9 cellular contexts compared by ENCODE assay signal in genomic region chr10:125720002-125720382, GRCh38. TPM values are rescaled to one million over a fixed set of nuclear protein-coding genes. Genes with fewer than 3 reads are reported as not detected.
DNase-seq lines count a peak whose midpoint lies in the region; ATAC-seq and TF ChIP-seq lines count a peak whose summit lies in the region.
"Had no signal": no experiment of that assay in that cellular context is flagged by ENCODE, and none has a peak within 500 bp of the region (broad histone marks: within the 10 kb centered on the region; RNA-seq: fewer than 3 reads in every experiment).

No MANE protein-coding gene starts in this region.

- H3K27me3 ChIP-seq in Caco-2 (replicated peaks; ENCODE audit: control insufficient read depth, insufficient read depth, low read length) (no peaks in the 10 kb centered on the region), MG63 (no peaks in the 10 kb centered on the region), ectodermal cell (ENCODE audit: control insufficient read depth, insufficient read depth, low read length, poor library complexity, severe bottlenecking) (no peaks in the 10 kb centered on the region)

- peak overlapping the region; percentile 82 for H3K4me3 Mint-ChIP-seq in Caco-2 (ENCODE audit: unreplicated experiment)
- peak overlapping the region; percentile 96 for H3K4me3 Mint-ChIP-seq in natural killer cell treated with Interleukin-12 subunit alpha and Interleukin-12 subunit beta and Interleukin-15 and Interleukin-18, amount 100 ng/mL, for 72 hours

- no peaks in the 10 kb centered on the region for H3K9me3 Mint-ChIP-seq in Caco-2 (ENCODE audit: unreplicated experiment)
- H3K9me3 Mint-ChIP-seq in natural killer cell treated with Interleukin-12 subunit alpha and Interleukin-12 subunit beta and Interleukin-15 and Interleukin-18, amount 100 ng/mL, for 72 hours: no peaks in the 10 kb centered on the region

- no peak for TF ChIP-seq CTCF in Caco-2 (IDR thresholded peaks at IDR 0.05; ENCODE audit: insufficient read depth in 1 of 2, low read depth in 1 of 2, low read length in 1 of 2, severe bottlenecking in 1 of 2, unreplicated experiment in 1 of 2)

- peaks cover 38% of the 10 kb centered on the region for H3K36me3 Mint-ChIP-seq in Caco-2 (ENCODE audit: insufficient read depth, unreplicated experiment)
- peaks cover 26% of the 10 kb centered on the region for H3K36me3 Mint-ChIP-seq in natural killer cell treated with Interleukin-12 subunit alpha and Interleukin-12 subunit beta and Interleukin-15 and Interleukin-18, amount 100 ng/mL, for 72 hours

- no peaks in the 10 kb centered on the region for H3K9me3 ChIP-seq in Caco-2
- peaks cover 12% of the 10 kb centered on the region for H3K9me3 ChIP-seq in MG63
- H3K9me3 ChIP-seq in ectodermal cell (ENCODE audit: control insufficient read depth, low read length): no peaks in the 10 kb centered on the region

- POLR2A ChIA-PET in Caco-2 (lab: Charles Lee): interaction anchor here (1.0 kb wide), 1 partner anchor 12 kb away, joined by 5 read pairs; no protein-coding TSS in a partner anchor

- no peaks in the 10 kb centered on the region for H3K36me3 ChIP-seq in Caco-2 (ENCODE audit: control insufficient read depth, insufficient read depth, low read length)
- H3K36me3 ChIP-seq in MG63: peaks cover 41% of the 10 kb centered on the region
- H3K36me3 ChIP-seq in ectodermal cell (ENCODE audit: control insufficient read depth, insufficient read depth, low read length): peaks cover 9% of the 10 kb centered on the region

- no peaks in the 10 kb centered on the region for H3K27me3 Mint-ChIP-seq in Caco-2 (ENCODE audit: insufficient read depth, unreplicated experiment)
- no peaks in the 10 kb centered on the region for H3K27me3 Mint-ChIP-seq in natural killer cell treated with Interleukin-12 subunit alpha and Interleukin-12 subunit beta and Interleukin-15 and Interleukin-18, amount 100 ng/mL, for 72 hours

- H3K27ac ChIP-seq in ectodermal cell (ENCODE audit: insufficient read depth, low read depth, low read length, poor library complexity, severe bottlenecking): peak overlapping the region; percentile 67

- intact Hi-C loops in Caco-2 (cut with micrococcal nuclease; ENCODE audit: unreplicated experiment): no loop called here

- in situ Hi-C loops in G401 (cut with HindIII; ENCODE audit: low sequenced_read_pairs): no loop called here

- WGBS in ectodermal cell, 2 experiments: 3% methylated on average over 15 of the region's 15 CpGs

- H3K27ac Mint-ChIP-seq in Caco-2 (ENCODE audit: unreplicated experiment): peak overlapping the region; percentile 97
- peak overlapping the region; percentile 89 to 92 for H3K27ac Mint-ChIP-seq in natural killer cell treated with Interleukin-12 subunit alpha and Interleukin-12 subunit beta and Interleukin-15 and Interleukin-18, amount 100 ng/mL, for 72 hours

- BruUV-seq in Caco-2 (replicated peaks; lab: Mats Ljungman, UMichigan): TSS peak; percentile 49

- H3K4me3 ChIP-seq in Caco-2 (ENCODE audit: low read depth, low read length) (peak overlapping the region; percentile 75), MG63 (peak overlapping the region; percentile 99), ectodermal cell (ENCODE audit: insufficient read depth, low read depth, low read length) (peak overlapping the region; percentile 99)

- DNase-seq in Caco-2 (no peak), MG63 (peak; percentile 5), G401 (ENCODE audit: low spot score) (no peak), T-helper 9 cell (no peak)
- DNase-seq in natural killer cell treated with Interleukin-12 subunit alpha and Interleukin-12 subunit beta and Interleukin-15 and Interleukin-18, amount 100 ng/mL, for 72 hours (ENCODE audit: low spot score): no peak
- no peak for DNase-seq in activated CD4-positive, CD25-positive, alpha-beta regulatory T cell (lab: John Stamatoyannopoulos, UW)

- peaks cover 5% of the 10 kb centered on the region; the same call in 1 of the 2 replicates for H3K4me1 ChIP-seq in Caco-2
- H3K4me1 ChIP-seq in ectodermal cell (ENCODE audit: control insufficient read depth, insufficient read depth, low read length): no peaks in the 10 kb centered on the region

- no peak for ATAC-seq in natural killer cell treated with Interleukin-12 subunit alpha and Interleukin-12 subunit beta and Interleukin-15 and Interleukin-18, amount 100 ng/mL, for 72 hours
- no peak for ATAC-seq in HG03469 (IDR thresholded peaks at IDR 0.05; ENCODE audit: unreplicated experiment)

- no peaks in the 10 kb centered on the region for H3K4me1 Mint-ChIP-seq in Caco-2 (ENCODE audit: low read depth, unreplicated experiment)
- peaks cover 8 to 23% of the 10 kb centered on the region in 2 donors for H3K4me1 Mint-ChIP-seq in natural killer cell treated with Interleukin-12 subunit alpha and Interleukin-12 subunit beta and Interleukin-15 and Interleukin-18, amount 100 ng/mL, for 72 hours (ENCODE audit: low read depth in 2 of 2)

- CTCF ChIA-PET in Caco-2 (lab: Charles Lee): no interaction called here

RNA-seq across cellular contexts. Expression of gene EDRF1, which starts 0.5 kb away (rescaled TPM):
- 40.9 and 43.2 TPM in 2 replicates for total RNA-seq in Caco-2 (2022)
- total RNA-seq in MG63 (2014; rRNA removed; shearing (Covaris generic); ENCODE audit: low replicate concordance): 13.6 and 16.7 TPM in 2 replicates
- 57.1 TPM for polyA plus RNA-seq in ectodermal cell (2013, experiment 1 of 4)
- 55.0 TPM for polyA plus RNA-seq in ectodermal cell (2013, experiment 2 of 4)
- 41.6 TPM for polyA plus RNA-seq in ectodermal cell (2013, experiment 3 of 4)
- 44.9 TPM for polyA plus RNA-seq in ectodermal cell (2013, experiment 4 of 4)
- total RNA-seq in natural killer cell treated with Interleukin-12 subunit alpha and Interleukin-12 subunit beta and Interleukin-15 and Interleukin-18, amount 100 ng/mL, for 72 hours: 10 to 100 TPM; 29.4 to 53.5 TPM
- total RNA-seq in G401 (2014; rRNA removed; shearing (Covaris generic)): 31.0 and 31.1 TPM in 2 replicates

RNA-seq across cellular contexts. Expression of gene TEX36, which starts 37.0 kb away (rescaled TPM):
- not detected in 2 replicates for total RNA-seq in Caco-2 (2022)
- total RNA-seq in MG63 (2014; rRNA removed; shearing (Covaris generic); ENCODE audit: low replicate concordance): not detected in 2 replicates
- polyA plus RNA-seq in ectodermal cell (2013, experiment 1 of 4): not detected
- not detected for polyA plus RNA-seq in ectodermal cell (2013, experiment 2 of 4)
- not detected for polyA plus RNA-seq in ectodermal cell (2013, experiment 3 of 4)
- not detected for polyA plus RNA-seq in ectodermal cell (2013, experiment 4 of 4)
- total RNA-seq in natural killer cell treated with Interleukin-12 subunit alpha and Interleukin-12 subunit beta and Interleukin-15 and Interleukin-18, amount 100 ng/mL, for 72 hours: not detected
- not detected in 2 replicates for total RNA-seq in G401 (2014; rRNA removed; shearing (Covaris generic))
- total RNA-seq: NCI-H460 had no signal

RNA-seq across cellular contexts. Expression of gene MMP21, which starts 55.6 kb away (rescaled TPM):
- total RNA-seq in Caco-2 (2022): not detected in 2 replicates
- total RNA-seq in MG63 (2014; rRNA removed; shearing (Covaris generic); ENCODE audit: low replicate concordance): not detected in 2 replicates
- not detected for polyA plus RNA-seq in ectodermal cell (2013, experiment 1 of 4)
- polyA plus RNA-seq in ectodermal cell (2013, experiment 2 of 4): not detected
- not detected for polyA plus RNA-seq in ectodermal cell (2013, experiment 3 of 4)
- polyA plus RNA-seq in ectodermal cell (2013, experiment 4 of 4): not detected
- total RNA-seq in natural killer cell treated with Interleukin-12 subunit alpha and Interleukin-12 subunit beta and Interleukin-15 and Interleukin-18, amount 100 ng/mL, for 72 hours: under 1 TPM in 1 of 2 donors, not detected in 1; 0.14 TPM
- total RNA-seq in G401 (2014; rRNA removed; shearing (Covaris generic)): not detected in 2 replicates
- total RNA-seq: NCI-H460 had no signal
